1 cellular context compared by ENCODE assay signal in the genomic region with DNA sequence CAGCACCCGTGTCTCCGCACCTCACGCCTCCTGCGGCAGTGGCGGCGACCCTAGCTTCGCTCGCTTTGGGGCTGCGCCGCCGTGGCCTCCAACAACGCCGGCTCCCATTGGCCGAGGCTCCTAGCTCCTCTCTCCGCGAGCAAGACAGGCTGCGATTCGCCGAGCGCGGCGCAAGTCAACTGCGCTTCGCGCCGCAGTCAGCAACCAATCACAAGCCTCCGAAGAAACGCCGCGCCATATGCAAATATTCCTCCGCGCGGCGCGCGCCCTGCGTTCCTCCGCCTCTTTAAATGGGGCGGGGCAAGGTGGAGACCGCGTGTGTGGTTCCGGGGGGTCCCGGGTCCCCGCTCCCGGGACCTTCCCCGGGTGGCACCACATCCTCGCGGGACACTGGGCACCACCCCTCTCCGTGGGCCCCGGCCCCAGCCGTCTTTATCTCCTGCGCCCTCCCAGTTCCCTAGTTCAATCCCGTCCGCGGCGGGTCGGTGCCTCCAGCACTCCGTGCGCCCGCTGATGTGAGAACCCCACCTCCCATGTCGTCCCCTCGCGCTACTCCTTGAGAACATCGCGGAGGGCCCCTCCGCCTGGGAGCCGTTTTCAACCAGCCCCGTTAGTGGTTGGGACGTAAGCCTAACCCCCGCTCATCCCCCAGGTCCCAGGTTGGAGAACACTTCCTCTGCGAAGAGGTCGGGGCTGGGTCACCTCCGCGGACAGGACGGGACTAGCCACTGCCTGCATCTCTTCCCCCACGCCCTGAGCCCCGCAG.
TF ChIP-seq lines count a peak whose summit lies in the region.

NAP1L4 (minus strand) TSS at position 96 of the 766 bp plus-strand sequence. CDS start 13,109 bp downstream, outside the sequence.

TF ChIP-seq in HepG2, 621 proteins besides CTCF, POLR2A, EP300 and RAD21 (continued from another document and continues in another):
- no peak for TF ChIP-seq ZNF710 (CRISPR knock-in tag; IDR thresholded peaks at IDR 0.05; ENCODE audit: borderline replicate concordance)
- TF ChIP-seq ZNF773 (CRISPR knock-in tag; IDR thresholded peaks at IDR 0.05; ENCODE audit: borderline replicate concordance) = no peak
- no peak for TF ChIP-seq SYNCRIP (IDR thresholded peaks at IDR 0.05; ENCODE audit: insufficient read depth, low read depth, low read length)
- TF ChIP-seq ZNF430 (CRISPR knock-in tag; IDR thresholded peaks at IDR 0.05) = no peak
- no peak for TF ChIP-seq ZSCAN25 (CRISPR knock-in tag; IDR thresholded peaks at IDR 0.05)
- no peak for TF ChIP-seq JUNB (CRISPR knock-in tag; IDR thresholded peaks at IDR 0.05; ENCODE audit: borderline replicate concordance)
- no peak for TF ChIP-seq E2F2 (CRISPR knock-in tag; IDR thresholded peaks at IDR 0.05; ENCODE audit: borderline replicate concordance)
- no peak for TF ChIP-seq ISX (CRISPR knock-in tag; conservative IDR thresholded peaks at IDR 0.05)
- TF ChIP-seq SCMH1 (CRISPR knock-in tag; IDR thresholded peaks at IDR 0.05; ENCODE audit: borderline replicate concordance) = no peak
- TF ChIP-seq, protein P1, sequence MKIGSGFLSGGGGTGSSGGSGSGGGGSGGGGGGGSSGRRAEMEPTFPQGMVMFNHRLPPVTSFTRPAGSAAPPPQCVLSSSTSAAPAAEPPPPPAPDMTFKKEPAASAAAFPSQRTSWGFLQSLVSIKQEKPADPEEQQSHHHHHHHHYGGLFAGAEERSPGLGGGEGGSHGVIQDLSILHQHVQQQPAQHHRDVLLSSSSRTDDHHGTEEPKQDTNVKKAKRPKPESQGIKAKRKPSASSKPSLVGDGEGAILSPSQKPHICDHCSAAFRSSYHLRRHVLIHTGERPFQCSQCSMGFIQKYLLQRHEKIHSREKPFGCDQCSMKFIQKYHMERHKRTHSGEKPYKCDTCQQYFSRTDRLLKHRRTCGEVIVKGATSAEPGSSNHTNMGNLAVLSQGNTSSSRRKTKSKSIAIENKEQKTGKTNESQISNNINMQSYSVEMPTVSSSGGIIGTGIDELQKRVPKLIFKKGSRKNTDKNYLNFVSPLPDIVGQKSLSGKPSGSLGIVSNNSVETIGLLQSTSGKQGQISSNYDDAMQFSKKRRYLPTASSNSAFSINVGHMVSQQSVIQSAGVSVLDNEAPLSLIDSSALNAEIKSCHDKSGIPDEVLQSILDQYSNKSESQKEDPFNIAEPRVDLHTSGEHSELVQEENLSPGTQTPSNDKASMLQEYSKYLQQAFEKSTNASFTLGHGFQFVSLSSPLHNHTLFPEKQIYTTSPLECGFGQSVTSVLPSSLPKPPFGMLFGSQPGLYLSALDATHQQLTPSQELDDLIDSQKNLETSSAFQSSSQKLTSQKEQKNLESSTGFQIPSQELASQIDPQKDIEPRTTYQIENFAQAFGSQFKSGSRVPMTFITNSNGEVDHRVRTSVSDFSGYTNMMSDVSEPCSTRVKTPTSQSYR (CRISPR knock-in tag; IDR thresholded peaks at IDR 0.05; ENCODE audit: borderline replicate concordance) = no peak
- TF ChIP-seq ZNF20 (CRISPR knock-in tag; IDR thresholded peaks at IDR 0.05) = no peak
- peak; percentile 23 for TF ChIP-seq CBX1 (IDR thresholded peaks at IDR 0.05; ENCODE audit: low read depth)
- TF ChIP-seq ZNF136 (CRISPR knock-in tag; IDR thresholded peaks at IDR 0.05; ENCODE audit: low read depth) = no peak
- TF ChIP-seq RARG (CRISPR knock-in tag; IDR thresholded peaks at IDR 0.05; ENCODE audit: low read depth) = no peak
- peak in 1 of 2 experiments; percentile 81; a peak in 1 of 4 replicates for TF ChIP-seq KLF16 (CRISPR knock-in tag; IDR thresholded peaks at IDR 0.05)
- TF ChIP-seq, protein P2, sequence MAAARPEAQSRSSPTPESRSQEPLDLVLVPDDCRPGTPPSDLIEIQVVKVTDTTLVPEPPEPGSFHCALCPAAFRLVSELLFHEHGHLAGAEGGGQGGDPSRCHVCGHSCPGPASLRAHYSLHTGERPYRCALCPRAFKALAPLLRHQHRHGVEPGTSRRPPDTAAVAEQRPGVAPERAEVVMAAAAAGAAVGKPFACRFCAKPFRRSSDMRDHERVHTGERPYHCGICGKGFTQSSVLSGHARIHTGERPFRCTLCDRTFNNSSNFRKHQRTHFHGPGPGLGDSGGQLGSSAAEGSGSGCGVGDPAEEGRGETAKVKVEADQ (CRISPR knock-in tag; IDR thresholded peaks at IDR 0.05; ENCODE audit: borderline replicate concordance) = no peak
- TF ChIP-seq CCDC6 (CRISPR knock-in tag; IDR thresholded peaks at IDR 0.05) = no peak; the same call in 1 of the 2 replicates
- TF ChIP-seq NFKB2 (CRISPR knock-in tag; IDR thresholded peaks at IDR 0.05; ENCODE audit: borderline replicate concordance) = no peak
- peak; percentile 78 for TF ChIP-seq KDM2A (CRISPR knock-in tag; IDR thresholded peaks at IDR 0.05; ENCODE audit: borderline replicate concordance, low read depth)
- TF ChIP-seq, protein P3, sequence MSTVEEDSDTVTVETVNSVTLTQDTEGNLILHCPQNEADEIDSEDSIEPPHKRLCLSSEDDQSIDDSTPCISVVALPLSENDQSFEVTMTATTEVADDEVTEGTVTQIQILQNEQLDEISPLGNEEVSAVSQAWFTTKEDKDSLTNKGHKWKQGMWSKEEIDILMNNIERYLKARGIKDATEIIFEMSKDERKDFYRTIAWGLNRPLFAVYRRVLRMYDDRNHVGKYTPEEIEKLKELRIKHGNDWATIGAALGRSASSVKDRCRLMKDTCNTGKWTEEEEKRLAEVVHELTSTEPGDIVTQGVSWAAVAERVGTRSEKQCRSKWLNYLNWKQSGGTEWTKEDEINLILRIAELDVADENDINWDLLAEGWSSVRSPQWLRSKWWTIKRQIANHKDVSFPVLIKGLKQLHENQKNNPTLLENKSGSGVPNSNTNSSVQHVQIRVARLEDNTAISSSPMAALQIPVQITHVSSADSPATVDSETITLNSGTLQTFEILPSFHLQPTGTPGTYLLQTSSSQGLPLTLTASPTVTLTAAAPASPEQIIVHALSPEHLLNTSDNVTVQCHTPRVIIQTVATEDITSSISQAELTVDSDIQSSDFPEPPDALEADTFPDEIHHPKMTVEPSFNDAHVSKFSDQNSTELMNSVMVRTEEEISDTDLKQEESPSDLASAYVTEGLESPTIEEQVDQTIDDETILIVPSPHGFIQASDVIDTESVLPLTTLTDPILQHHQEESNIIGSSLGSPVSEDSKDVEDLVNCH (CRISPR knock-in tag; IDR thresholded peaks at IDR 0.05) = no peak
- TF ChIP-seq RELA (CRISPR knock-in tag; IDR thresholded peaks at IDR 0.05) = no peak
- no peak for TF ChIP-seq HNRNPH1 (optimal IDR thresholded peaks at IDR 0.05; ENCODE audit: low read depth, low read length)
- TF ChIP-seq, protein P4, sequence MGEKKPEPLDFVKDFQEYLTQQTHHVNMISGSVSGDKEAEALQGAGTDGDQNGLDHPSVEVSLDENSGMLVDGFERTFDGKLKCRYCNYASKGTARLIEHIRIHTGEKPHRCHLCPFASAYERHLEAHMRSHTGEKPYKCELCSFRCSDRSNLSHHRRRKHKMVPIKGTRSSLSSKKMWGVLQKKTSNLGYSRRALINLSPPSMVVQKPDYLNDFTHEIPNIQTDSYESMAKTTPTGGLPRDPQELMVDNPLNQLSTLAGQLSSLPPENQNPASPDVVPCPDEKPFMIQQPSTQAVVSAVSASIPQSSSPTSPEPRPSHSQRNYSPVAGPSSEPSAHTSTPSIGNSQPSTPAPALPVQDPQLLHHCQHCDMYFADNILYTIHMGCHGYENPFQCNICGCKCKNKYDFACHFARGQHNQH (CRISPR knock-in tag; IDR thresholded peaks at IDR 0.05) = no peak
- 0 out of 2 replicates have a peak, but pooled peaks have one; percentile 22 for TF ChIP-seq NKX3-1 (CRISPR knock-in tag; IDR thresholded peaks at IDR 0.05)
- TF ChIP-seq ZNF749 (CRISPR knock-in tag; IDR thresholded peaks at IDR 0.05; ENCODE audit: borderline replicate concordance) = no peak
- TF ChIP-seq SMAD9 (CRISPR knock-in tag; IDR thresholded peaks at IDR 0.05) = no peak
- TF ChIP-seq DNMT1 (CRISPR knock-in tag; IDR thresholded peaks at IDR 0.05) = no peak
- TF ChIP-seq SETDB1 (CRISPR knock-in tag; IDR thresholded peaks at IDR 0.05; ENCODE audit: borderline replicate concordance) = no peak
- peak in 1 of 2 experiments; percentile 26; a peak in 2 of 4 replicates for TF ChIP-seq HMGXB4 (CRISPR knock-in tag; IDR thresholded peaks at IDR 0.05; ENCODE audit: borderline replicate concordance in 1 of 2, low read depth in 1 of 2)
- no peak for TF ChIP-seq ZNF569 (CRISPR knock-in tag; IDR thresholded peaks at IDR 0.05; ENCODE audit: borderline replicate concordance)
- no peak for TF ChIP-seq ZNF615 (CRISPR knock-in tag; IDR thresholded peaks at IDR 0.05; ENCODE audit: borderline replicate concordance)
- TF ChIP-seq, protein P5, sequence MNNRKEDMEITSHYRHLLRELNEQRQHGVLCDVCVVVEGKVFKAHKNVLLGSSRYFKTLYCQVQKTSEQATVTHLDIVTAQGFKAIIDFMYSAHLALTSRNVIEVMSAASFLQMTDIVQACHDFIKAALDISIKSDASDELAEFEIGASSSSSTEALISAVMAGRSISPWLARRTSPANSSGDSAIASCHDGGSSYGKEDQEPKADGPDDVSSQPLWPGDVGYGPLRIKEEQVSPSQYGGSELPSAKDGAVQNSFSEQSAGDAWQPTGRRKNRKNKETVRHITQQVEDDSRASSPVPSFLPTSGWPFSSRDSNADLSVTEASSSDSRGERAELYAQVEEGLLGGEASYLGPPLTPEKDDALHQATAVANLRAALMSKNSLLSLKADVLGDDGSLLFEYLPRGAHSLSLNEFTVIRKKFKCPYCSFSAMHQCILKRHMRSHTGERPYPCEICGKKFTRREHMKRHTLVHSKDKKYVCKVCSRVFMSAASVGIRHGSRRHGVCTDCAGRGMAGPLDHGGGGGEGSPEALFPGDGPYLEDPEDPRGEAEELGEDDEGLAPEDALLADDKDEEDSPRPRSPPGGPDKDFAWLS (CRISPR knock-in tag; IDR thresholded peaks at IDR 0.05; ENCODE audit: borderline replicate concordance) = no peak
- peak; percentile 59 for TF ChIP-seq MNT (IDR thresholded peaks at IDR 0.05)
- no peak for TF ChIP-seq ZNF850 (CRISPR knock-in tag; conservative IDR thresholded peaks at IDR 0.05)
- no peak for TF ChIP-seq FOXO1 (CRISPR knock-in tag; IDR thresholded peaks at IDR 0.05)
- TF ChIP-seq, protein P6, sequence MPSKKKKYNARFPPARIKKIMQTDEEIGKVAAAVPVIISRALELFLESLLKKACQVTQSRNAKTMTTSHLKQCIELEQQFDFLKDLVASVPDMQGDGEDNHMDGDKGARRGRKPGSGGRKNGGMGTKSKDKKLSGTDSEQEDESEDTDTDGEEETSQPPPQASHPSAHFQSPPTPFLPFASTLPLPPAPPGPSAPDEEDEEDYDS (CRISPR knock-in tag; IDR thresholded peaks at IDR 0.05) = peak; percentile 72
- TF ChIP-seq ZNF367 (CRISPR knock-in tag; IDR thresholded peaks at IDR 0.05; ENCODE audit: borderline replicate concordance) = peak; percentile 85; the same call in 1 of the 2 replicates
- no peak for TF ChIP-seq ATF7 (IDR thresholded peaks at IDR 0.05)
- no peak for TF ChIP-seq ATF7 (CRISPR knock-in tag; IDR thresholded peaks at IDR 0.05)
- TF ChIP-seq ZNF639 (CRISPR knock-in tag; conservative IDR thresholded peaks at IDR 0.05) = peak; percentile 76
- peak in 1 of 2 experiments; percentile 43; a peak in 1 of 4 replicates for TF ChIP-seq MAFK (conservative IDR thresholded peaks at IDR 0.05 in 1 of 2, IDR thresholded peaks at IDR 0.05 in 1 of 2; ENCODE audit: low read length in 2 of 2)
